Comparison of ENCODE assay signal across 9 cellular contexts in genomic region chr6:44269921-44270525, GRCh38. TPM values are rescaled to one million over a fixed set of nuclear protein-coding genes. Genes with fewer than 3 reads are reported as not detected.
DNase-seq lines count a peak whose midpoint lies in the region; ATAC-seq and TF ChIP-seq lines count a peak whose summit lies in the region.
"Had no signal": no experiment of that assay in that cellular context is flagged by ENCODE, and none has a peak within 500 bp of the region (broad histone marks: within the 10 kb centered on the region; RNA-seq: fewer than 3 reads in every experiment).

TSS of gene TMEM151B (plus strand) at chr6:44270450. CDS start at chr6:44270743, 293 bp downstream.

- H3K9me2 ChIP-seq in MM.1S (replicated peaks; ENCODE audit: insufficient read depth, low read length) = no peaks in the 10 kb centered on the region

- no peak within 1 kb of the TSS for H3K9ac ChIP-seq in MM.1S (ENCODE audit: low read length)

- H3K36me3 Mint-ChIP-seq in T-helper 17 cell (ENCODE audit: low read depth) = peaks cover 11% of the 10 kb centered on the region
- peaks cover 18% of the 10 kb centered on the region for H3K36me3 Mint-ChIP-seq in stimulated activated effector memory CD8-positive, alpha-beta T cell treated with anti-CD3 and anti-CD28 coated beads, Interleukin-12 subunit alpha, Interleukin-12 subunit beta, amount 100 ng/mL, for 72 hours

- DNase-seq in NCI-H345 (lab: John Stamatoyannopoulos, UW) = peak; percentile 37
- no peak for DNase-seq in NCI-H345 treated with DMSO at 0.1 percent for 48 hours (lab: John Stamatoyannopoulos, UW; ENCODE audit: unreplicated experiment)
- no peak for DNase-seq in T-helper 17 cell
- DNase-seq in head of caudate nucleus = peak in 33 of 42 donors; percentile 29 to 81 (median 58)
- DNase-seq in stimulated activated effector memory CD8-positive, alpha-beta T cell treated with anti-CD3 and anti-CD28 coated beads, Interleukin-12 subunit alpha, Interleukin-12 subunit beta, amount 100 ng/mL, for 72 hours (ENCODE audit: low spot score in 2 of 2) = no peak
- DNase-seq in MM.1S = no peak
- no peak for DNase-seq in glomerular visceral epithelial cell (ENCODE audit: extremely low spot score)
- DNase-seq in COLO668 (lab: John Stamatoyannopoulos, UW; ENCODE audit: unreplicated experiment) = no peak
- DNase-seq: KG1 had no signal

- H3K36me3 ChIP-seq in MM.1S (replicated peaks; ENCODE audit: insufficient read depth, low read length) = no peaks in the 10 kb centered on the region

- no peak within 1 kb of the TSS for H2AFZ ChIP-seq in MM.1S (ENCODE audit: low read length)

- no peak for TF ChIP-seq CTCF in MM.1S (IDR thresholded peaks at IDR 0.05; ENCODE audit: low read length)

- H3K9me3 ChIP-seq in T-helper 17 cell (ENCODE audit: control insufficient read depth, low read length, poor library complexity, severe bottlenecking) (no peaks in the 10 kb centered on the region), MM.1S (replicated peaks; ENCODE audit: insufficient read depth, low read length) (no peaks in the 10 kb centered on the region)

- H3K4me2 ChIP-seq in MM.1S (ENCODE audit: low read depth, low read length) = no peak within 1 kb of the TSS

- peaks cover 56% of the 10 kb centered on the region for H3K27me3 Mint-ChIP-seq in T-helper 17 cell

- no peak within 1 kb of the TSS for H3K27ac ChIP-seq in MM.1S (ENCODE audit: low read length)

- no peak within 1 kb of the TSS for H3K27ac Mint-ChIP-seq in T-helper 17 cell
- no peak within 1 kb of the TSS for H3K27ac Mint-ChIP-seq in stimulated activated effector memory CD8-positive, alpha-beta T cell treated with anti-CD3 and anti-CD28 coated beads, Interleukin-12 subunit alpha, Interleukin-12 subunit beta, amount 100 ng/mL, for 72 hours

- H3K4me3 Mint-ChIP-seq in T-helper 17 cell = peak within 1 kb of the TSS; percentile 85
- H3K4me3 Mint-ChIP-seq in stimulated activated effector memory CD8-positive, alpha-beta T cell treated with anti-CD3 and anti-CD28 coated beads, Interleukin-12 subunit alpha, Interleukin-12 subunit beta, amount 100 ng/mL, for 72 hours = peak within 1 kb of the TSS; percentile 66

- H3K4me1 Mint-ChIP-seq in T-helper 17 cell = peaks cover 21% of the 10 kb centered on the region
- peaks cover 32% of the 10 kb centered on the region for H3K4me1 Mint-ChIP-seq in stimulated activated effector memory CD8-positive, alpha-beta T cell treated with anti-CD3 and anti-CD28 coated beads, Interleukin-12 subunit alpha, Interleukin-12 subunit beta, amount 100 ng/mL, for 72 hours

- peaks cover 15% of the 10 kb centered on the region for H3K4me1 ChIP-seq in MM.1S (ENCODE audit: low read length)

- H3F3A ChIP-seq in MM.1S (ENCODE audit: insufficient read depth, low read length) = peaks cover 17% of the 10 kb centered on the region

- no peak within 1 kb of the TSS for H3K4me3 ChIP-seq in MM.1S (ENCODE audit: low read length)

- intact Hi-C loops in head of caudate nucleus (cut with DNase I) = loop anchor here (5.0 kb wide), 2 partner anchors 42 to 67 kb away; partner anchors contain the start of gene AARS2

- peaks cover 54% of the 10 kb centered on the region for H3K27me3 ChIP-seq in MM.1S (replicated peaks; ENCODE audit: insufficient read depth, low read length)

- no peak for ATAC-seq in T-helper 17 cell
- no peak for ATAC-seq in stimulated activated effector memory CD8-positive, alpha-beta T cell treated with anti-CD3 and anti-CD28 coated beads, Interleukin-12 subunit alpha, Interleukin-12 subunit beta, amount 100 ng/mL, for 72 hours

- peaks cover 2% of the 10 kb centered on the region for H3K79me2 ChIP-seq in MM.1S (ENCODE audit: low read length)

- no peaks in the 10 kb centered on the region for H3K9me3 Mint-ChIP-seq in stimulated activated effector memory CD8-positive, alpha-beta T cell treated with anti-CD3 and anti-CD28 coated beads, Interleukin-12 subunit alpha, Interleukin-12 subunit beta, amount 100 ng/mL, for 72 hours

- no peaks in the 10 kb centered on the region for H4K20me1 ChIP-seq in MM.1S (ENCODE audit: insufficient read depth, low read length)

RNA-seq across cellular contexts. Expression of gene TMEM151B, which starts in this region (rescaled TPM):
- not detected for total RNA-seq in T-helper 17 cell

Comparison
In these comparisons a context has a peak if more than half of its experiments do, and no peak if none do; other contexts are left out.
1. DNase-seq: peak in NCI-H345 (single experiment) and head of caudate nucleus (33 of 42); none in NCI-H345 treated with DMSO at 0.1 percent for 48 hours (single experiment), T-helper 17 cell (0 of 3), stimulated activated effector memory CD8-positive, alpha-beta T cell treated with anti-CD3 and anti-CD28 coated beads, Interleukin-12 subunit alpha, Interleukin-12 subunit beta, amount 100 ng/mL, for 72 hours (0 of 2), MM.1S (single experiment), glomerular visceral epithelial cell (single experiment) and COLO668 (single experiment).